In genomic region chr3:98734311-98734710, GRCh38 we compare ENCODE assay signal across 9 cellular contexts. TPM values are rescaled to one million over a fixed set of nuclear protein-coding genes. Genes with fewer than 3 reads are reported as not detected.
DNase-seq lines count a peak whose midpoint lies in the region; ATAC-seq and TF ChIP-seq lines count a peak whose summit lies in the region.
"Had no signal": no experiment of that assay in that cellular context is flagged by ENCODE, and none has a peak within 500 bp of the region (broad histone marks: within the 10 kb centered on the region; RNA-seq: fewer than 3 reads in every experiment).

No MANE protein-coding gene starts in this region.

- H3K27me3 Mint-ChIP-seq in mesothelial cell of epicardium (ENCODE audit: low read depth): peaks cover 2% of the 10 kb centered on the region

- H3K4me3 Mint-ChIP-seq in mesothelial cell of epicardium: peak overlapping the region; percentile 84

- peak overlapping the region; percentile 91 to 95 for H3K27ac ChIP-seq in right atrium auricular region
- H3K27ac ChIP-seq in aorta (ENCODE audit: low read depth in 1 of 2, low read length in 2 of 2): no peak overlapping the region
- H3K27ac ChIP-seq: C4-2B had no signal

- H3K4me1 Mint-ChIP-seq in mesothelial cell of epicardium: peaks cover 14% of the 10 kb centered on the region

- H3K9me3 ChIP-seq in right atrium auricular region (no peaks in the 10 kb centered on the region), aorta (ENCODE audit: control insufficient read depth, low read length) (no peaks in the 10 kb centered on the region)

- peaks cover 0 to 28% of the 10 kb centered on the region in 2 donors for H3K4me1 ChIP-seq in right atrium auricular region
- H3K4me1 ChIP-seq in aorta (ENCODE audit: control insufficient read depth in 1 of 2, insufficient read depth in 2 of 2, low read length in 2 of 2): no peaks in the 10 kb centered on the region

- H3K27me3 ChIP-seq in right atrium auricular region: no peaks in the 10 kb centered on the region
- H3K27me3 ChIP-seq in aorta (ENCODE audit: control insufficient read depth in 1 of 2, insufficient read depth in 2 of 2, low read length in 1 of 2): no peaks in the 10 kb centered on the region

- 76 to 82% methylated on average over 4 of the region's 4 CpGs for WGBS in aorta, 2 donors

- TF ChIP-seq CTCF in right atrium auricular region (IDR thresholded peaks at IDR 0.05) (no peak), cardiac fibroblast (IDR thresholded peaks at IDR 0.05; ENCODE audit: low read depth, low read length) (no peak), mesothelial cell of epicardium (IDR thresholded peaks at IDR 0.05; ENCODE audit: unreplicated experiment) (no peak)

- intact Hi-C loops in left cardiac atrium (cut with DNase I) (loop anchor here in 1 of 2 donors (10.0 kb wide), 1 partner anchor 50 kb away; no protein-coding TSS in a partner anchor), aorta (cut with DNase I) (loop anchor here (5.0 to 10.0 kb wide), 2 partner anchors 48 to 50 kb away; no protein-coding TSS in a partner anchor)

- peak overlapping the region; percentile 78 to 90 for H3K4me3 ChIP-seq in right atrium auricular region
- H3K4me3 ChIP-seq in cardiac fibroblast (replicated peaks in 1 of 2; ENCODE audit: low read depth in 2 of 2, low read length in 2 of 2): peak overlapping the region; percentile 89 to 93
- H3K4me3 ChIP-seq in aorta (ENCODE audit: low read length in 2 of 2): peak overlapping the region; percentile 69 to 81

- no peaks in the 10 kb centered on the region for H3K36me3 ChIP-seq in right atrium auricular region
- no peaks in the 10 kb centered on the region for H3K36me3 ChIP-seq in aorta (ENCODE audit: control insufficient read depth in 1 of 2, insufficient read depth in 2 of 2, low read length in 1 of 2)

- no peak for ATAC-seq in left cardiac atrium
- ATAC-seq in aorta (ENCODE audit: low FRiP score): no peak

- H3K36me3 Mint-ChIP-seq in mesothelial cell of epicardium: peaks cover 2% of the 10 kb centered on the region

- H3K27ac Mint-ChIP-seq in mesothelial cell of epicardium: no peak overlapping the region

- DNase-seq in right atrium auricular region (ENCODE audit: low spot score) (no peak), left cardiac atrium (no peak), cardiac fibroblast (ENCODE audit: low read depth in 2 of 2) (peak in 1 of 2 donors; percentile 46), mesothelial cell of epicardium (ENCODE audit: low spot score in 2 of 2, unreplicated experiment in 2 of 2) (no peak), aorta (no peak), EL (no peak), kidney tubule cell (ENCODE audit: low spot score) (no peak)
- no peak for DNase-seq in activated CD4-positive, alpha-beta T cell treated with anti-CD3 and anti-CD28 coated beads for 1 hour

- H3K9me3 Mint-ChIP-seq in mesothelial cell of epicardium: no peaks in the 10 kb centered on the region

RNA-seq across cellular contexts. Expression of gene ST3GAL6, which starts 28.8 kb away (rescaled TPM):
- total RNA-seq in right atrium auricular region (10 to 100 TPM; 25.9 to 27.2 TPM), left cardiac atrium (10 to 100 TPM; 22.2 to 36.3 TPM), mesothelial cell of epicardium (9.0 to 14.1 TPM (median 11.1 TPM) in 3 replicates), aorta (10 to 100 TPM; 12.2 to 21.1 TPM)
- 10 to 100 TPM in 1 of 2 donors, 1 to 10 TPM in 1; 7.5 to 27.9 TPM for polyA plus RNA-seq in aorta

Comparison
In these comparisons a context has a peak if more than half of its experiments do, and no peak if none do; other contexts are left out.
1. H3K27ac ChIP-seq: peak in right atrium auricular region (2 of 2); none in aorta (0 of 2).
2. Peak in every context shown above with its lines, with median percentiles within 50 percentile points of each other: H3K4me3 ChIP-seq.